In genomic region chr19:54209058-54209747, GRCh38 we compare ENCODE assay signal across 2 cellular contexts.
TF ChIP-seq lines count a peak whose summit lies in the region.

No MANE protein-coding gene starts in this region.

TF ChIP-seq in A549, 52 proteins besides CTCF, POLR2A, EP300 and RAD21:
- peak; percentile 97 for TF ChIP-seq TFCP2L1 (CRISPR knock-in tag; IDR thresholded peaks at IDR 0.05)
- TF ChIP-seq BCL3 (IDR thresholded peaks at IDR 0.05) = no peak
- TF ChIP-seq PBX3 (IDR thresholded peaks at IDR 0.05) = peak; percentile 80; the same call in 1 of the 2 replicates
- no peak for TF ChIP-seq FOSL2 (IDR thresholded peaks at IDR 0.05)
- peak; percentile 13; the same call in 1 of the 2 replicates for TF ChIP-seq FOSL2 (CRISPR knock-in tag; IDR thresholded peaks at IDR 0.05)
- peak; percentile 88 for TF ChIP-seq FOSB (CRISPR knock-in tag; IDR thresholded peaks at IDR 0.05)
- peak; percentile 62 for TF ChIP-seq RARB (CRISPR knock-in tag; IDR thresholded peaks at IDR 0.05)
- peak; percentile 25 for TF ChIP-seq EHF (CRISPR knock-in tag; IDR thresholded peaks at IDR 0.05)
- TF ChIP-seq HOXA7 (CRISPR knock-in tag; IDR thresholded peaks at IDR 0.05) = peak; percentile 88
- TF ChIP-seq GATA3 (IDR thresholded peaks at IDR 0.05; ENCODE audit: borderline replicate concordance) = no peak

TF ChIP-seq in HCT116, 20 proteins besides CTCF, POLR2A, EP300 and RAD21:
- TF ChIP-seq ZFX (IDR thresholded peaks at IDR 0.05) = no peak
- peak; percentile 38; the same call in 1 of the 2 replicates for TF ChIP-seq POLR2AphosphoS5 (IDR thresholded peaks at IDR 0.05; ENCODE audit: low read depth, low read length)
- TF ChIP-seq SRF (IDR thresholded peaks at IDR 0.05; ENCODE audit: low read depth) = no peak
